Comparison of ENCODE assay signal across 8 cellular contexts in genomic region chr19:48954011-48954594, GRCh38. TPM values are rescaled to one million over a fixed set of nuclear protein-coding genes. Genes with fewer than 3 reads are reported as not detected.
A peak's percentile ranks its signal among the peaks of the same experiment; 100 is the strongest.
DNase-seq lines count a peak whose midpoint lies in the region; ATAC-seq, FAIRE-seq and TF ChIP-seq lines count a peak whose summit lies in the region.

No MANE protein-coding gene starts in this region.

- H3K36me3 Mint-ChIP-seq in activated CD4-positive, alpha-beta memory T cell treated with anti-CD3 and anti-CD28 coated beads for 36 hours: peaks cover 28% of the 10 kb centered on the region

- H3K9me3 ChIP-seq in GM23248 (ENCODE audit: low read depth) (no peaks in the 10 kb centered on the region), hepatocyte (ENCODE audit: low read depth) (no peaks in the 10 kb centered on the region), small intestine (ENCODE audit: control insufficient read depth, low read depth) (no peaks in the 10 kb centered on the region)

- H3K4me3 Mint-ChIP-seq in activated CD4-positive, alpha-beta memory T cell treated with anti-CD3 and anti-CD28 coated beads for 36 hours: peak overlapping the region; percentile 82

- TF ChIP-seq POLR2A in H54 (IDR thresholded peaks at IDR 0.05; ENCODE audit: low read depth, low read length): no peak

- intact Hi-C loops in activated CD4-positive, alpha-beta memory T cell treated with anti-CD3 and anti-CD28 coated beads for 36 hours (cut with micrococcal nuclease): no loop called here

- peak overlapping the region; percentile 91 for H3K4me3 ChIP-seq in GM23248
- H3K4me3 ChIP-seq in hepatocyte: peak overlapping the region; percentile 53
- peak overlapping the region in 1 of 2 donors; percentile 73 for H3K4me3 ChIP-seq in small intestine (ENCODE audit: low read depth in 1 of 2, low read length in 2 of 2)

- H3F3A ChIP-seq in GM23248 (ENCODE audit: insufficient read depth): peaks cover 16% of the 10 kb centered on the region

- H3K27ac ChIP-seq in GM23248 (peak overlapping the region; percentile 34), hepatocyte (peak overlapping the region; percentile 71), small intestine (ENCODE audit: low read depth in 1 of 2, low read length in 1 of 2) (peak overlapping the region; percentile 37 to 56)

- H3K27ac Mint-ChIP-seq in activated CD4-positive, alpha-beta memory T cell treated with anti-CD3 and anti-CD28 coated beads for 36 hours: peak overlapping the region; percentile 89

- H3K36me3 ChIP-seq in GM23248 (ENCODE audit: low read depth) (peaks cover 7% of the 10 kb centered on the region; the same call in 1 of the 2 replicates), hepatocyte (replicated peaks; ENCODE audit: insufficient read depth, low read depth) (no peaks in the 10 kb centered on the region), small intestine (ENCODE audit: control insufficient read depth in 2 of 2, insufficient read depth in 2 of 2, low read length in 2 of 2) (peaks cover 0 to 2% of the 10 kb centered on the region in 2 donors)

- H2AFZ ChIP-seq in GM23248 (peak overlapping the region; percentile 86), hepatocyte (peak overlapping the region; percentile 72)

- no peak for DNase-seq in GM23248
- DNase-seq in activated CD4-positive, alpha-beta memory T cell treated with anti-CD3 and anti-CD28 coated beads for 36 hours: no peak
- DNase-seq in hepatocyte (ENCODE audit: low spot score): no peak
- DNase-seq in small intestine: peak; percentile 64
- DNase-seq in H54 (ENCODE audit: insufficient read length, low spot score): no peak
- no peak for DNase-seq in COLO829 (ENCODE audit: low spot score)
- no peak for DNase-seq in NCI-H748 (lab: John Stamatoyannopoulos, UW; ENCODE audit: unreplicated experiment)

- in situ Hi-C loops in GM23248 (cut with MboI): no loop called here

- H4K20me1 ChIP-seq in GM23248 (ENCODE audit: insufficient read depth) (no peaks in the 10 kb centered on the region), hepatocyte (ENCODE audit: insufficient read depth, poor library complexity, severe bottlenecking) (no peaks in the 10 kb centered on the region)

- no peaks in the 10 kb centered on the region for H3K9me3 Mint-ChIP-seq in activated CD4-positive, alpha-beta memory T cell treated with anti-CD3 and anti-CD28 coated beads for 36 hours

- peaks cover 27% of the 10 kb centered on the region for H3K4me1 Mint-ChIP-seq in activated CD4-positive, alpha-beta memory T cell treated with anti-CD3 and anti-CD28 coated beads for 36 hours (ENCODE audit: low read depth)

- H3K9me2 ChIP-seq in GM23248 (ENCODE audit: insufficient read depth) (no peaks in the 10 kb centered on the region), hepatocyte (replicated peaks; ENCODE audit: insufficient read depth) (no peaks in the 10 kb centered on the region)

- 53 to 55% methylated on average over 11 of the region's 11 CpGs for WGBS in GM23248 (ENCODE audit: low coverage in 1 of 2, low lambda C conversion rate in 2 of 2, missing lambda C conversion rate in 2 of 2), 2 experiments
- 60% methylated on average over 11 of the region's 11 CpGs for WGBS in hepatocyte (ENCODE audit: low lambda C conversion rate, missing lambda C conversion rate)
- 16 to 42% (median 37%) methylated on average over 11 of the region's 11 CpGs for WGBS in small intestine, 3 donors

- H3K4me1 ChIP-seq in GM23248 (ENCODE audit: insufficient read depth): peaks cover 11% of the 10 kb centered on the region; the same call in 1 of the 2 replicates
- H3K4me1 ChIP-seq in hepatocyte (ENCODE audit: insufficient read depth): peaks cover 10% of the 10 kb centered on the region
- peaks cover 0 to 7% of the 10 kb centered on the region in 2 donors for H3K4me1 ChIP-seq in small intestine (ENCODE audit: control insufficient read depth in 2 of 2, insufficient read depth in 1 of 2, low read depth in 1 of 2, low read length in 1 of 2)

- POLR2A ChIA-PET in activated CD4-positive, alpha-beta memory T cell treated with anti-CD3 and anti-CD28 coated beads for 36 hours (lab: Charles Lee): interaction anchor here (0.6 to 1.6 kb wide), 6 partner anchors 10 to 1742 kb away, joined by 3 to 6 read pairs (median 3); partner anchors contain the start of genes FTL and RUVBL2

- H3K27me3 ChIP-seq in GM23248 (replicated peaks; ENCODE audit: insufficient read depth) (no peaks in the 10 kb centered on the region), hepatocyte (no peaks in the 10 kb centered on the region), small intestine (ENCODE audit: control insufficient read depth in 2 of 2, insufficient read depth in 2 of 2, low read length in 2 of 2) (no peaks in the 10 kb centered on the region)

- FAIRE-seq in small intestine (lab: Jason Lieb, UNC) (no peak), H54 (lab: Jason Lieb, UNC) (no peak)

- no peak for ATAC-seq in GM21786 (IDR thresholded peaks at IDR 0.05; ENCODE audit: unreplicated experiment)

- H3K27me3 Mint-ChIP-seq in activated CD4-positive, alpha-beta memory T cell treated with anti-CD3 and anti-CD28 coated beads for 36 hours: no peaks in the 10 kb centered on the region

- H3K79me2 ChIP-seq in GM23248 (ENCODE audit: insufficient read depth): peaks cover 31% of the 10 kb centered on the region
- H3K79me2 ChIP-seq in hepatocyte: peaks cover 26% of the 10 kb centered on the region

- CTCF ChIA-PET in activated CD4-positive, alpha-beta memory T cell treated with anti-CD3 and anti-CD28 coated beads for 36 hours (lab: Charles Lee): interaction anchor here (0.6 to 3.1 kb wide), 8 partner anchors 12 to 308 kb away, joined by 3 to 25 read pairs (median 5); partner anchors contain the start of genes CA11, FTL, GYS1 and NUCB1

- no peak for TF ChIP-seq CTCF in hepatocyte (IDR thresholded peaks at IDR 0.05; ENCODE audit: poor library complexity)

- H3K4me2 ChIP-seq in GM23248 (ENCODE audit: unreplicated experiment) (peak overlapping the region; percentile 76), hepatocyte (peak overlapping the region; percentile 98)

- peak overlapping the region; percentile 96 for H3K9ac ChIP-seq in GM23248

RNA-seq across cellular contexts. Expression of gene BAX, which starts 0.6 kb away (rescaled TPM):
- total RNA-seq in GM23248 (2014; rRNA removed; shearing (Covaris generic)): 106 and 119 TPM in 2 replicates
- polyA plus RNA-seq in GM23248 (2016; fragmentation: Nextera tagmentation; extraction: Ambion mirVana) (92.7 and 97.3 TPM in 2 replicates), hepatocyte (106 and 116 TPM in 2 replicates), small intestine (100 to 1,000 TPM; 153 to 199 (median 170) TPM)
- 100 to 1,000 TPM; 173 to 181 TPM for total RNA-seq in activated CD4-positive, alpha-beta memory T cell treated with anti-CD3 and anti-CD28 coated beads for 36 hours
- 76.4 and 77.3 TPM in 2 replicates for total RNA-seq in hepatocyte

RNA-seq across cellular contexts. Expression of gene FTL, which starts 11.0 kb away (rescaled TPM):
- total RNA-seq in GM23248 (2014; rRNA removed; shearing (Covaris generic)): 2,276 and 2,848 TPM in 2 replicates
- polyA plus RNA-seq in GM23248 (2016; fragmentation: Nextera tagmentation; extraction: Ambion mirVana): 8,171 and 8,242 TPM in 2 replicates
- 100 to 1,000 TPM; 870 to 900 TPM for total RNA-seq in activated CD4-positive, alpha-beta memory T cell treated with anti-CD3 and anti-CD28 coated beads for 36 hours
- 8,878 and 9,969 TPM in 2 replicates for total RNA-seq in hepatocyte
- polyA plus RNA-seq in hepatocyte: 13,723 and 15,987 TPM in 2 replicates
- polyA plus RNA-seq in small intestine: 1,000 to 10,000 TPM; 4,142 to 9,227 (median 7,309) TPM

RNA-seq across cellular contexts. Expression of gene DHDH, which starts 20.6 kb away (rescaled TPM):
- not detected in 2 replicates for total RNA-seq in GM23248 (2014; rRNA removed; shearing (Covaris generic))
- not detected in 2 replicates for polyA plus RNA-seq in GM23248 (2016; fragmentation: Nextera tagmentation; extraction: Ambion mirVana)
- 1 to 10 TPM; 2.0 to 2.8 TPM for total RNA-seq in activated CD4-positive, alpha-beta memory T cell treated with anti-CD3 and anti-CD28 coated beads for 36 hours
- total RNA-seq in hepatocyte: 0.72 and 3.7 TPM in 2 replicates
- polyA plus RNA-seq in hepatocyte: 1.5 and 2.9 TPM in 2 replicates
- 10 to 100 TPM in 2 of 3 donors, 1 to 10 TPM in 1; 2.9 to 36.2 (median 19.7) TPM for polyA plus RNA-seq in small intestine

RNA-seq across cellular contexts. Expression of gene GYS1, which starts 39.0 kb away (rescaled TPM):
- total RNA-seq in GM23248 (2014; rRNA removed; shearing (Covaris generic)): 78.4 and 80.1 TPM in 2 replicates
- polyA plus RNA-seq in GM23248 (2016; fragmentation: Nextera tagmentation; extraction: Ambion mirVana): 85.6 and 92.6 TPM in 2 replicates
- total RNA-seq in activated CD4-positive, alpha-beta memory T cell treated with anti-CD3 and anti-CD28 coated beads for 36 hours: 10 to 100 TPM; 42.2 to 47.6 TPM
- total RNA-seq in hepatocyte: 29.2 and 37.4 TPM in 2 replicates
- 45.9 and 54.8 TPM in 2 replicates for polyA plus RNA-seq in hepatocyte
- polyA plus RNA-seq in small intestine: 10 to 100 TPM; 16.2 to 25.3 (median 24.8) TPM

RNA-seq across cellular contexts. Expression of gene RUVBL2, which starts 39.6 kb away (rescaled TPM):
- total RNA-seq in GM23248 (2014; rRNA removed; shearing (Covaris generic)): 177 TPM in 2 replicates
- polyA plus RNA-seq in GM23248 (2016; fragmentation: Nextera tagmentation; extraction: Ambion mirVana) (129 and 130 TPM in 2 replicates), hepatocyte (79.6 and 84.9 TPM in 2 replicates), small intestine (100 to 1,000 TPM in 1 of 3 donors, 10 to 100 TPM in 2; 45.4 to 108 (median 53.0) TPM)
- 100 to 1,000 TPM; 107 to 109 TPM for total RNA-seq in activated CD4-positive, alpha-beta memory T cell treated with anti-CD3 and anti-CD28 coated beads for 36 hours
- 62.9 and 72.1 TPM in 2 replicates for total RNA-seq in hepatocyte
